ENCODE assay signal across 17 cellular contexts in genomic region chr10:336247-336646, GRCh38.
"Had no signal": no experiment of that assay in that cellular context is flagged by ENCODE, and none has a peak within 500 bp of the region (broad histone marks: within the 10 kb centered on the region; RNA-seq: fewer than 3 reads in every experiment).

No MANE protein-coding gene starts in this region.

- H3K27ac Mint-ChIP-seq: activated CD8-positive, alpha-beta T cell treated with anti-CD3 and anti-CD28 coated beads for 36 hours; stimulated activated naive CD8-positive, alpha-beta T cell treated with anti-CD3 and anti-CD28 coated beads, Interleukin-15, Interleukin-2, amounts not matched to agents 100 ng/mL and 50 ng/mL, for 24 hours; T-helper 1 cell treated with Interleukin-12 subunit alpha and Interleukin-12 subunit beta and Interleukin-4 antibody, amounts not matched to agents 30 μg/mL and 1 μg/mL, for 36 hours; type B pancreatic cell; WTC11 had no signal

- H3K9me3 ChIP-seq: ovary, right lobe of liver, suprapubic skin had no signal

- DNase-seq: activated CD4-positive, alpha-beta T cell treated with anti-CD3 and anti-CD28 coated beads for 4 hours; activated CD8-positive, alpha-beta T cell treated with anti-CD3 and anti-CD28 coated beads for 36 hours; activated naive CD4-positive, alpha-beta T cell treated with Interleukin-2 at 50 U/mL for 16 hours; foreskin fibroblast; glutamatergic neuron; hypothalamus; right lobe of liver; stimulated activated CD4-positive, alpha-beta T cell treated with anti-CD3 and anti-CD28 coated beads, Interleukin-4, amount 100 ng/mL, for 4 hours; stimulated activated CD8-positive, alpha-beta memory T cell treated with anti-CD3 and anti-CD28 coated beads, Interleukin-4, amount 100 ng/mL, for 48 hours had no signal

- H2AFZ ChIP-seq: neural progenitor cell had no signal

- H3K4me3 ChIP-seq: neural progenitor cell, ovary, right lobe of liver, smooth muscle cell, suprapubic skin had no signal

- ATAC-seq: activated CD8-positive, alpha-beta T cell treated with anti-CD3 and anti-CD28 coated beads for 36 hours; right lobe of liver; WTC11 had no signal

- H3K9ac ChIP-seq: neural progenitor cell had no signal

- H3K4me1 ChIP-seq: neural progenitor cell had no signal

- H3K4me2 ChIP-seq: neural progenitor cell, smooth muscle cell had no signal

- H3K9me3 Mint-ChIP-seq: activated CD8-positive, alpha-beta T cell treated with anti-CD3 and anti-CD28 coated beads for 36 hours; neural progenitor cell; stimulated activated naive CD8-positive, alpha-beta T cell treated with anti-CD3 and anti-CD28 coated beads, Interleukin-15, Interleukin-2, amounts not matched to agents 100 ng/mL and 50 ng/mL, for 24 hours; T-helper 1 cell treated with Interleukin-12 subunit alpha and Interleukin-12 subunit beta and Interleukin-4 antibody, amounts not matched to agents 30 μg/mL and 1 μg/mL, for 36 hours; type B pancreatic cell; WTC11 had no signal

- H3K36me3 ChIP-seq: neural progenitor cell, ovary had no signal

- H3K4me3 Mint-ChIP-seq: activated CD8-positive, alpha-beta T cell treated with anti-CD3 and anti-CD28 coated beads for 36 hours; neural progenitor cell; stimulated activated naive CD8-positive, alpha-beta T cell treated with anti-CD3 and anti-CD28 coated beads, Interleukin-15, Interleukin-2, amounts not matched to agents 100 ng/mL and 50 ng/mL, for 24 hours; T-helper 1 cell treated with Interleukin-12 subunit alpha and Interleukin-12 subunit beta and Interleukin-4 antibody, amounts not matched to agents 30 μg/mL and 1 μg/mL, for 36 hours; type B pancreatic cell; WTC11 had no signal

- H3K4me1 Mint-ChIP-seq: neural progenitor cell, WTC11 had no signal

- H3K27me3 ChIP-seq: neural progenitor cell, ovary, right lobe of liver, suprapubic skin had no signal

- H3K27ac ChIP-seq: neural progenitor cell, ovary, right lobe of liver, suprapubic skin had no signal

- H3K27me3 Mint-ChIP-seq: activated CD8-positive, alpha-beta T cell treated with anti-CD3 and anti-CD28 coated beads for 36 hours; stimulated activated naive CD8-positive, alpha-beta T cell treated with anti-CD3 and anti-CD28 coated beads, Interleukin-15, Interleukin-2, amounts not matched to agents 100 ng/mL and 50 ng/mL, for 24 hours; type B pancreatic cell had no signal
